18 cellular contexts compared by ENCODE assay signal in genomic region chr20:17580905-17581304, GRCh38.
"Had no signal": no experiment of that assay in that cellular context is flagged by ENCODE, and none has a peak within 500 bp of the region (broad histone marks: within the 10 kb centered on the region; RNA-seq: fewer than 3 reads in every experiment).

No MANE protein-coding gene starts in this region.

- H3K27ac Mint-ChIP-seq: dendritic cell treated with granulocyte-macrophage colony-stimulating factor and Interleukin-4, amounts not matched to agents 40 ng/mL and 50 ng/mL, for 4 days; stimulated activated naive B cell treated with anti-CD40 and anti-IgM and Interleukin-4, amounts not matched to agents 10 μg/mL and 1 μg/mL and 100 μg/mL, for 72 hours; T-helper 17 cell had no signal

- H3K9me3 ChIP-seq: adrenal gland, body of pancreas, ovary, spleen had no signal

- H3K9me3 Mint-ChIP-seq: central memory CD8-positive, alpha-beta T cell; dendritic cell treated with granulocyte-macrophage colony-stimulating factor and Interleukin-4, amounts not matched to agents 40 ng/mL and 50 ng/mL, for 4 days; neural crest cell; stimulated activated naive B cell treated with anti-CD40 and anti-IgM and Interleukin-4, amounts not matched to agents 10 μg/mL and 1 μg/mL and 100 μg/mL, for 72 hours had no signal

- H3K27me3 Mint-ChIP-seq: central memory CD8-positive, alpha-beta T cell; dendritic cell treated with granulocyte-macrophage colony-stimulating factor and Interleukin-4, amounts not matched to agents 40 ng/mL and 50 ng/mL, for 4 days; stimulated activated naive B cell treated with anti-CD40 and anti-IgM and Interleukin-4, amounts not matched to agents 10 μg/mL and 1 μg/mL and 100 μg/mL, for 72 hours; T-helper 17 cell had no signal

- DNase-seq: activated CD4-positive, alpha-beta T cell treated with anti-CD3 and anti-CD28 coated beads, Interleukin-2, amount 50 U/mL, for 1 hour; activated naive CD4-positive, alpha-beta T cell treated with anti-CD3 and anti-CD28 coated beads, Interleukin-2, amount 50 U/mL, for 16 hours; adrenal gland; body of pancreas; erythroblast; hypothalamus; left cardiac atrium; ovary; right cardiac atrium; spleen; stimulated activated CD4-positive, alpha-beta T cell treated with anti-CD3 and anti-CD28 coated beads, Interleukin-1b, Interleukin-23, amount 100 ng/mL, for 48 hours; stimulated activated naive B cell treated with anti-CD40 and anti-IgM and Interleukin-4, amounts not matched to agents 10 μg/mL and 1 μg/mL and 100 μg/mL, for 72 hours; substantia nigra; T-helper 17 cell had no signal

- H3K4me3 Mint-ChIP-seq: central memory CD8-positive, alpha-beta T cell; dendritic cell treated with granulocyte-macrophage colony-stimulating factor and Interleukin-4, amounts not matched to agents 40 ng/mL and 50 ng/mL, for 4 days; neural crest cell; stimulated activated naive B cell treated with anti-CD40 and anti-IgM and Interleukin-4, amounts not matched to agents 10 μg/mL and 1 μg/mL and 100 μg/mL, for 72 hours; T-helper 17 cell had no signal

- H3K27ac ChIP-seq: adrenal gland, body of pancreas, ovary, spleen had no signal

- ATAC-seq: body of pancreas; left cardiac atrium; SK-N-SH treated with all-trans-retinoic acid at 6 μM for 48 hours; stimulated activated naive B cell treated with anti-CD40 and anti-IgM and Interleukin-4, amounts not matched to agents 10 μg/mL and 1 μg/mL and 100 μg/mL, for 72 hours; T-helper 17 cell had no signal

- H3K4me3 ChIP-seq: adrenal gland, body of pancreas, ovary, spleen had no signal
